33 cellular contexts compared by ENCODE assay signal in genomic region chr12:105142259-105142658, GRCh38.
"Had no signal": no experiment of that assay in that cellular context is flagged by ENCODE, and none has a peak within 500 bp of the region (broad histone marks: within the 10 kb centered on the region; RNA-seq: fewer than 3 reads in every experiment).

No MANE protein-coding gene starts in this region.

- H3K4me1 ChIP-seq: foreskin keratinocyte, gastroesophageal sphincter had no signal

- ATAC-seq: activated CD4-positive, CD25-positive, alpha-beta regulatory T cell treated with anti-CD3 and anti-CD28 coated beads, Interleukin-2, amount 50 U/mL, for 24 hours; activated CD8-positive, alpha-beta memory T cell treated with anti-CD3 and anti-CD28 coated beads, Interleukin-2, amount 10 ng/mL, durations not matched to agents 7 days and 5 days; activated CD8-positive, alpha-beta T cell treated with anti-CD3 and anti-CD28 coated beads, Interleukin-2, amount 10 ng/mL, durations not matched to agents 7 days and 5 days; activated naive CD4-positive, alpha-beta T cell treated with anti-CD3 and anti-CD28 coated beads, Interleukin-2, amount 50 U/mL, for 72 hours; activated T-cell treated with anti-CD3 and anti-CD28 coated beads, Interleukin-2, amount 50 U/mL, for 72 hours; effector memory CD8-positive, alpha-beta T cell; foreskin keratinocyte; gastroesophageal sphincter; T-helper 17 cell had no signal

- H3K27me3 Mint-ChIP-seq: activated B cell treated with CpG ODN at 0.5 μM for 24 hours; activated CD4-positive, alpha-beta memory T cell treated with anti-CD3 and anti-CD28 coated beads for 36 hours; activated CD4-positive, alpha-beta T cell treated with anti-CD3 and anti-CD28 coated beads, Interleukin-2, amount 10 ng/mL, durations not matched to agents 24 days and 14 days; activated CD8-positive, alpha-beta memory T cell treated with anti-CD3 and anti-CD28 coated beads, Interleukin-2, amount 10 ng/mL, durations not matched to agents 7 days and 5 days; activated naive CD4-positive, alpha-beta T cell treated with anti-CD3 and anti-CD28 coated beads, Interleukin-2, amount 10 ng/mL, durations not matched to agents 7 days and 5 days; activated naive CD8-positive, alpha-beta T cell treated with anti-CD3 and anti-CD28 coated beads, Interleukin-2, amount 10 ng/mL, durations not matched to agents 7 days and 5 days; activated T-cell treated with anti-CD3 and anti-CD28 coated beads, Interleukin-2, amount 50 U/mL, for 24 hours; central memory CD8-positive, alpha-beta T cell; dendritic cell treated with granulocyte-macrophage colony-stimulating factor and Interleukin-4, amounts not matched to agents 40 ng/mL and 50 ng/mL, for 4 days; effector memory CD8-positive, alpha-beta T cell; T-helper 17 cell had no signal

- FAIRE-seq: astrocyte, bronchial epithelial cell had no signal

- H3K27ac Mint-ChIP-seq: activated CD4-positive, alpha-beta memory T cell treated with anti-CD3 and anti-CD28 coated beads for 36 hours; activated CD4-positive, alpha-beta T cell treated with anti-CD3 and anti-CD28 coated beads, Interleukin-2, amount 10 ng/mL, durations not matched to agents 24 days and 14 days; activated CD8-positive, alpha-beta memory T cell treated with anti-CD3 and anti-CD28 coated beads, Interleukin-2, amount 10 ng/mL, durations not matched to agents 7 days and 5 days; activated CD8-positive, alpha-beta T cell treated with anti-CD3 and anti-CD28 coated beads, Interleukin-2, amount 10 ng/mL, durations not matched to agents 7 days and 5 days; activated naive CD4-positive, alpha-beta T cell treated with anti-CD3 and anti-CD28 coated beads, Interleukin-2, amount 10 ng/mL, durations not matched to agents 7 days and 5 days; activated naive CD4-positive, alpha-beta T cell treated with anti-CD3 and anti-CD28 coated beads, Interleukin-2, amount 50 U/mL, for 72 hours; activated naive CD8-positive, alpha-beta T cell treated with anti-CD3 and anti-CD28 coated beads, Interleukin-2, amount 10 ng/mL, durations not matched to agents 7 days and 5 days; activated T-cell treated with anti-CD3 and anti-CD28 coated beads, Interleukin-2, amount 50 U/mL, for 24 hours; activated T-cell treated with anti-CD3 and anti-CD28 coated beads, Interleukin-2, amount 50 U/mL, for 72 hours; dendritic cell treated with granulocyte-macrophage colony-stimulating factor and Interleukin-4, amounts not matched to agents 40 ng/mL and 50 ng/mL, for 4 days; effector memory CD8-positive, alpha-beta T cell; T-helper 2 cell treated with Interferon-gamma antibody and Interleukin-4, amounts not matched to agents 5 μg/mL and 100 μg/mL, for 36 hours had no signal

- H3K4me3 Mint-ChIP-seq: activated B cell treated with CpG ODN at 0.5 μM for 24 hours; activated CD4-positive, alpha-beta memory T cell treated with anti-CD3 and anti-CD28 coated beads for 36 hours; activated CD4-positive, alpha-beta T cell treated with anti-CD3 and anti-CD28 coated beads, Interleukin-2, amount 10 ng/mL, durations not matched to agents 24 days and 14 days; activated CD8-positive, alpha-beta memory T cell treated with anti-CD3 and anti-CD28 coated beads, Interleukin-2, amount 10 ng/mL, durations not matched to agents 7 days and 5 days; activated CD8-positive, alpha-beta T cell treated with anti-CD3 and anti-CD28 coated beads, Interleukin-2, amount 10 ng/mL, durations not matched to agents 7 days and 5 days; activated naive CD4-positive, alpha-beta T cell treated with anti-CD3 and anti-CD28 coated beads, Interleukin-2, amount 10 ng/mL, durations not matched to agents 7 days and 5 days; activated naive CD8-positive, alpha-beta T cell treated with anti-CD3 and anti-CD28 coated beads, Interleukin-2, amount 10 ng/mL, durations not matched to agents 7 days and 5 days; activated T-cell treated with anti-CD3 and anti-CD28 coated beads, Interleukin-2, amount 50 U/mL, for 24 hours; activated T-cell treated with anti-CD3 and anti-CD28 coated beads, Interleukin-2, amount 50 U/mL, for 72 hours; central memory CD8-positive, alpha-beta T cell; dendritic cell treated with granulocyte-macrophage colony-stimulating factor and Interleukin-4, amounts not matched to agents 40 ng/mL and 50 ng/mL, for 4 days; effector memory CD8-positive, alpha-beta T cell; T-helper 17 cell; T-helper 2 cell treated with Interferon-gamma antibody and Interleukin-4, amounts not matched to agents 5 μg/mL and 100 μg/mL, for 36 hours had no signal

- DNase-seq: activated B cell treated with CpG ODN at 0.5 μM for 24 hours; activated CD4-positive, alpha-beta memory T cell treated with anti-CD3 and anti-CD28 coated beads for 36 hours; activated CD4-positive, alpha-beta T cell treated with anti-CD3 and anti-CD28 coated beads, Interleukin-2, amount 10 ng/mL, durations not matched to agents 24 days and 14 days; activated CD8-positive, alpha-beta memory T cell treated with anti-CD3 and anti-CD28 coated beads, Interleukin-2, amount 10 ng/mL, durations not matched to agents 7 days and 5 days; activated CD8-positive, alpha-beta memory T cell treated with anti-CD3 and anti-CD28 coated beads, Interleukin-2, amount 50 U/mL, for 4 hours; activated CD8-positive, alpha-beta T cell treated with anti-CD3 and anti-CD28 coated beads, Interleukin-2, amount 10 ng/mL, durations not matched to agents 7 days and 5 days; activated gamma-delta T cell; activated naive CD4-positive, alpha-beta T cell; activated naive CD4-positive, alpha-beta T cell treated with anti-CD3 and anti-CD28 coated beads, Interleukin-2, amount 10 ng/mL, durations not matched to agents 7 days and 5 days; activated naive CD8-positive, alpha-beta T cell treated with anti-CD3 and anti-CD28 coated beads, Interleukin-2, amount 10 ng/mL, durations not matched to agents 7 days and 5 days; activated T-cell treated with anti-CD3 and anti-CD28 coated beads, Interleukin-2, amount 50 U/mL, for 24 hours; activated T-cell treated with anti-CD3 and anti-CD28 coated beads, Interleukin-2, amount 50 U/mL, for 72 hours; anterior cingulate cortex; brain microvascular endothelial cell; effector CD4-positive, alpha-beta T cell; effector memory CD8-positive, alpha-beta T cell; erythroblast; foreskin keratinocyte; head of caudate nucleus; T-helper 1 cell; T-helper 17 cell; T1000; WERI-Rb-1 had no signal

- H3K4me3 ChIP-seq: coronary artery, esophagus muscularis mucosa, gastroesophageal sphincter had no signal

- H3K9me3 ChIP-seq: esophagus muscularis mucosa, gastroesophageal sphincter had no signal

- H3K4me1 Mint-ChIP-seq: activated CD4-positive, alpha-beta T cell treated with anti-CD3 and anti-CD28 coated beads, Interleukin-2, amount 10 ng/mL, durations not matched to agents 24 days and 14 days; activated CD8-positive, alpha-beta memory T cell treated with anti-CD3 and anti-CD28 coated beads, Interleukin-2, amount 10 ng/mL, durations not matched to agents 7 days and 5 days; activated naive CD4-positive, alpha-beta T cell treated with anti-CD3 and anti-CD28 coated beads, Interleukin-2, amount 10 ng/mL, durations not matched to agents 7 days and 5 days; activated naive CD8-positive, alpha-beta T cell treated with anti-CD3 and anti-CD28 coated beads, Interleukin-2, amount 10 ng/mL, durations not matched to agents 7 days and 5 days had no signal

- H3K27ac ChIP-seq: brain microvascular endothelial cell, coronary artery, esophagus muscularis mucosa, foreskin keratinocyte, gastroesophageal sphincter, WERI-Rb-1 had no signal

- H3K27me3 ChIP-seq: brain microvascular endothelial cell, esophagus muscularis mucosa, foreskin keratinocyte, gastroesophageal sphincter had no signal

- H3K9me3 Mint-ChIP-seq: activated B cell treated with CpG ODN at 0.5 μM for 24 hours; activated CD4-positive, alpha-beta memory T cell treated with anti-CD3 and anti-CD28 coated beads for 36 hours; activated CD4-positive, alpha-beta T cell treated with anti-CD3 and anti-CD28 coated beads, Interleukin-2, amount 10 ng/mL, durations not matched to agents 24 days and 14 days; activated naive CD4-positive, alpha-beta T cell treated with anti-CD3 and anti-CD28 coated beads, Interleukin-2, amount 10 ng/mL, durations not matched to agents 7 days and 5 days; activated naive CD4-positive, alpha-beta T cell treated with anti-CD3 and anti-CD28 coated beads, Interleukin-2, amount 50 U/mL, for 72 hours; activated naive CD8-positive, alpha-beta T cell treated with anti-CD3 and anti-CD28 coated beads, Interleukin-2, amount 10 ng/mL, durations not matched to agents 7 days and 5 days; activated T-cell treated with anti-CD3 and anti-CD28 coated beads, Interleukin-2, amount 50 U/mL, for 24 hours; activated T-cell treated with anti-CD3 and anti-CD28 coated beads, Interleukin-2, amount 50 U/mL, for 72 hours; central memory CD8-positive, alpha-beta T cell; dendritic cell treated with granulocyte-macrophage colony-stimulating factor and Interleukin-4, amounts not matched to agents 40 ng/mL and 50 ng/mL, for 4 days; effector memory CD8-positive, alpha-beta T cell; T-helper 2 cell treated with Interferon-gamma antibody and Interleukin-4, amounts not matched to agents 5 μg/mL and 100 μg/mL, for 36 hours had no signal
